1 cellular context compared by ENCODE assay signal in the genomic region with DNA sequence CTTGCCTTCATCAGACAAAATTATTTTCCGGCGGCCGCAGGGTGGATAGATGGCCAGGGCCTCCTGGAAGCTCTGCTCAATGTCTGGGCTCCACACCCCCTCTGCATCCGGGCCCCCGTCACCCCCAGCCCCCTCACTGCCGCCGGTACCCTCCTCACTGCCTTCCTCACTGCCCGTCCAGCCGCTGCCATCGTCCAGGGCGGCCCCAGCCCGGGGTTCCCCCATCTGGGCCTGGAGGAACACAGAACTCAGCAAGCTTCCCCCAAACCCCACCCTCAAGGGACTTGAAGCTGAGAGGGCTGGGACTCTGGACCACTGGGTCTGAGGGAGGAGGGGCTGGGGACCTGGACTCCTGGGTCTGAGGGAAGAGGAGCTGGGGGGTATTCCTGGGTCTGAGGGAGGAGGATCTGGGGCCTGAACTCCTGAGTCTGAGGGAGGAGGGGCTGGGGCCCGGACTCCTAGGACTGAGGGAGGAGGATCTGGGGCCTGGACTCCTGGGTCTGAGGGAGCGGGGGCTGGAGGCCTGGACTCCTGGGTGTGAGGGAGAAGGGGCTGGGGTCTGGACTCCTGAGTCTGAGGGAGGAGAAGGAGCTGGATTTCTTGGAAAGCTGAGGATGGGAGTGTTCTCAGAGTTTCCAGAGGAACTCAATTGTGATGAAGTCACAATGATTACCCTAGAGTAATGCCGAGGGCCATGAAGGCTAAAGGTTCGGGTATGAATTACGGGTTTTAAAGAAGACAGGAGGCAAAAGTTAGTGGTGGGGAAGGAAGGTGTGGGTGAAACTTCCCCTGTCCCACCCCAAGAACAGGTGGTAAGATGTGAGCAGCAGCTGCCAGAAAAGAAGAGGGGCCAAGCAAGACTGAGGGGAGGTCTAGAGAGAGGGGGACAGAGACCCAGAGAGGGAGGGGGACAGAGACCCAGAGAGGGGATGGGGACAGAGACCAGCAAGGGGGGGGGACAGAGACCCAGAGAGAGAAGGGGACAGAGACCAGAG.
TF ChIP-seq lines count a peak whose summit lies in the region.

No MANE protein-coding gene starts in this region.

TF ChIP-seq in WTC11, 78 proteins besides CTCF, POLR2A, EP300 and RAD21 (continued from another document):
- no peak for TF ChIP-seq FOXP1 (CRISPR knock-in tag; IDR thresholded peaks at IDR 0.05; ENCODE audit: borderline replicate concordance)
- no peak for TF ChIP-seq NR3C1 (CRISPR knock-in tag; conservative IDR thresholded peaks at IDR 0.05; ENCODE audit: low read depth)
- no peak for TF ChIP-seq ESRRA (CRISPR knock-in tag; IDR thresholded peaks at IDR 0.05; ENCODE audit: borderline replicate concordance)
- no peak for TF ChIP-seq GABPB1 (CRISPR knock-in tag; IDR thresholded peaks at IDR 0.05)
- no peak for TF ChIP-seq ZNF232 (CRISPR knock-in tag; IDR thresholded peaks at IDR 0.05)
- TF ChIP-seq, protein P1, sequence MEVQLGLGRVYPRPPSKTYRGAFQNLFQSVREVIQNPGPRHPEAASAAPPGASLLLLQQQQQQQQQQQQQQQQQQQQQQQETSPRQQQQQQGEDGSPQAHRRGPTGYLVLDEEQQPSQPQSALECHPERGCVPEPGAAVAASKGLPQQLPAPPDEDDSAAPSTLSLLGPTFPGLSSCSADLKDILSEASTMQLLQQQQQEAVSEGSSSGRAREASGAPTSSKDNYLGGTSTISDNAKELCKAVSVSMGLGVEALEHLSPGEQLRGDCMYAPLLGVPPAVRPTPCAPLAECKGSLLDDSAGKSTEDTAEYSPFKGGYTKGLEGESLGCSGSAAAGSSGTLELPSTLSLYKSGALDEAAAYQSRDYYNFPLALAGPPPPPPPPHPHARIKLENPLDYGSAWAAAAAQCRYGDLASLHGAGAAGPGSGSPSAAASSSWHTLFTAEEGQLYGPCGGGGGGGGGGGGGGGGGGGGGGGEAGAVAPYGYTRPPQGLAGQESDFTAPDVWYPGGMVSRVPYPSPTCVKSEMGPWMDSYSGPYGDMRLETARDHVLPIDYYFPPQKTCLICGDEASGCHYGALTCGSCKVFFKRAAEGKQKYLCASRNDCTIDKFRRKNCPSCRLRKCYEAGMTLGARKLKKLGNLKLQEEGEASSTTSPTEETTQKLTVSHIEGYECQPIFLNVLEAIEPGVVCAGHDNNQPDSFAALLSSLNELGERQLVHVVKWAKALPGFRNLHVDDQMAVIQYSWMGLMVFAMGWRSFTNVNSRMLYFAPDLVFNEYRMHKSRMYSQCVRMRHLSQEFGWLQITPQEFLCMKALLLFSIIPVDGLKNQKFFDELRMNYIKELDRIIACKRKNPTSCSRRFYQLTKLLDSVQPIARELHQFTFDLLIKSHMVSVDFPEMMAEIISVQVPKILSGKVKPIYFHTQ (CRISPR knock-in tag; IDR thresholded peaks at IDR 0.05), result no peak
